1 cellular context compared by ENCODE assay signal in the genomic region with DNA sequence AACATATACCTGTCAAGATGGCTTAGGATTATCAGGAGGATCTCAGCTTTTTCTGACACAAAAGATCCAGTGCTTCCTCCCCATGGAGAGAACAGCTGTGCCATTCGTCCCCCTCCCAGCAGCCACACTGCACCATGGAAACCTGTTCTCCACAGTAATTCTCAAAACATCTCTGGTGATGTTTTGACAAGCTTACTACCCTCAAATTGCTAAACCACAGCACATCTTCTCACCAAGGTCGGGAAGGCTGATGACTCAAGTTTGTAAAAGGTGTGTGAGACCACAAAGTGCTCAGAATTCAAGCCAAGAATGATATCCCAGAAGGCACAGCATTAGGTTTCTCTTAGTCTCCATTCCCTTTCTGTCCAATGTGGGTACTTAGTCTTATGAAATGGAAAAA.
TF ChIP-seq lines count a peak whose summit lies in the region.

No MANE protein-coding gene starts in this region.

TF ChIP-seq in HepG2, 621 proteins besides CTCF, POLR2A, EP300 and RAD21:
- TF ChIP-seq KAT8 (CRISPR knock-in tag; IDR thresholded peaks at IDR 0.05) = no peak
- TF ChIP-seq ARNTL (CRISPR knock-in tag; IDR thresholded peaks at IDR 0.05) = no peak
- TF ChIP-seq, protein P1, sequence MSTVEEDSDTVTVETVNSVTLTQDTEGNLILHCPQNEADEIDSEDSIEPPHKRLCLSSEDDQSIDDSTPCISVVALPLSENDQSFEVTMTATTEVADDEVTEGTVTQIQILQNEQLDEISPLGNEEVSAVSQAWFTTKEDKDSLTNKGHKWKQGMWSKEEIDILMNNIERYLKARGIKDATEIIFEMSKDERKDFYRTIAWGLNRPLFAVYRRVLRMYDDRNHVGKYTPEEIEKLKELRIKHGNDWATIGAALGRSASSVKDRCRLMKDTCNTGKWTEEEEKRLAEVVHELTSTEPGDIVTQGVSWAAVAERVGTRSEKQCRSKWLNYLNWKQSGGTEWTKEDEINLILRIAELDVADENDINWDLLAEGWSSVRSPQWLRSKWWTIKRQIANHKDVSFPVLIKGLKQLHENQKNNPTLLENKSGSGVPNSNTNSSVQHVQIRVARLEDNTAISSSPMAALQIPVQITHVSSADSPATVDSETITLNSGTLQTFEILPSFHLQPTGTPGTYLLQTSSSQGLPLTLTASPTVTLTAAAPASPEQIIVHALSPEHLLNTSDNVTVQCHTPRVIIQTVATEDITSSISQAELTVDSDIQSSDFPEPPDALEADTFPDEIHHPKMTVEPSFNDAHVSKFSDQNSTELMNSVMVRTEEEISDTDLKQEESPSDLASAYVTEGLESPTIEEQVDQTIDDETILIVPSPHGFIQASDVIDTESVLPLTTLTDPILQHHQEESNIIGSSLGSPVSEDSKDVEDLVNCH (CRISPR knock-in tag; IDR thresholded peaks at IDR 0.05) = no peak
- no peak for TF ChIP-seq CCDC6 (CRISPR knock-in tag; IDR thresholded peaks at IDR 0.05)
- TF ChIP-seq BCL6 (CRISPR knock-in tag; IDR thresholded peaks at IDR 0.05) = no peak
- TF ChIP-seq PAF1 (CRISPR knock-in tag; IDR thresholded peaks at IDR 0.05) = no peak
- TF ChIP-seq, protein P2, sequence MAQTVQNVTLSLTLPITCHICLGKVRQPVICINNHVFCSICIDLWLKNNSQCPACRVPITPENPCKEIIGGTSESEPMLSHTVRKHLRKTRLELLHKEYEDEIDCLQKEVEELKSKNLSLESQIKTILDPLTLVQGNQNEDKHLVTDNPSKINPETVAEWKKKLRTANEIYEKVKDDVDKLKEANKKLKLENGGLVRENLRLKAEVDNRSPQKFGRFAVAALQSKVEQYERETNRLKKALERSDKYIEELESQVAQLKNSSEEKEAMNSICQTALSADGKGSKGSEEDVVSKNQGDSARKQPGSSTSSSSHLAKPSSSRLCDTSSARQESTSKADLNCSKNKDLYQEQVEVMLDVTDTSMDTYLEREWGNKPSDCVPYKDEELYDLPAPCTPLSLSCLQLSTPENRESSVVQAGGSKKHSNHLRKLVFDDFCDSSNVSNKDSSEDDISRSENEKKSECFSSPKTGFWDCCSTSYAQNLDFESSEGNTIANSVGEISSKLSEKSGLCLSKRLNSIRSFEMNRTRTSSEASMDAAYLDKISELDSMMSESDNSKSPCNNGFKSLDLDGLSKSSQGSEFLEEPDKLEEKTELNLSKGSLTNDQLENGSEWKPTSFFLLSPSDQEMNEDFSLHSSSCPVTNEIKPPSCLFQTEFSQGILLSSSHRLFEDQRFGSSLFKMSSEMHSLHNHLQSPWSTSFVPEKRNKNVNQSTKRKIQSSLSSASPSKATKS (CRISPR knock-in tag; IDR thresholded peaks at IDR 0.05) = no peak
- TF ChIP-seq TARDBP (CRISPR knock-in tag; IDR thresholded peaks at IDR 0.05) = no peak
